ENCODE assay signal across 16 cellular contexts in the genomic region with DNA sequence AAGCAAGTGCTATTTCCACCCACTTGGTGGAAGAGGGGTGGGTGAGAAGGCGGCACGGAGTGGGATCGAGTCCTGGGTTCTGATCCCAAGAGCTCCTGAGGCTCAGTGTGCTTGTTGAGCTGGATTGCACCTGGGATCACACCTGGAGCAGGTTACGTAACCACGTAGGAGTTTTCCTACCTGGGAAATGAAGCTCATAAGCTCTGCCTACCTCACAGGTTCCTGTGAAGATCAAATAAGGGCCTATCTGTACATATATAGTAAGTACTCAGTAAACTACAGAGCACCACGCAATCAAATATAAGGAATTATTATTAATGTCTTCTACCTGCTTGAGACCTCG. TPM values are rescaled to one million over a fixed set of nuclear protein-coding genes. Genes with fewer than 3 reads are reported as not detected.
DNase-seq lines count a peak whose midpoint lies in the region; ATAC-seq, FAIRE-seq and TF ChIP-seq lines count a peak whose summit lies in the region.
"Had no signal": no experiment of that assay in that cellular context is flagged by ENCODE, and none has a peak within 500 bp of the region (broad histone marks: within the 10 kb centered on the region; RNA-seq: fewer than 3 reads in every experiment).

No MANE protein-coding gene starts in this region.

- TF ChIP-seq CTCF in C4-2B (conservative IDR thresholded peaks at IDR 0.05) (no peak), Caco-2 (IDR thresholded peaks at IDR 0.05; ENCODE audit: insufficient read depth in 1 of 2, low read depth in 1 of 2, low read length in 1 of 2, severe bottlenecking in 1 of 2, unreplicated experiment in 1 of 2) (no peak), K562 (IDR thresholded peaks at IDR 0.05 in 2 of 3, conservative IDR thresholded peaks at IDR 0.05 in 1 of 3; ENCODE audit: insufficient read depth in 2 of 3, low read depth in 1 of 3, low read length in 3 of 3) (no peak), nephron (IDR thresholded peaks at IDR 0.05; ENCODE audit: unreplicated experiment in 3 of 3) (no peak)

- peak overlapping the region in 1 of 2 experiments; percentile 67; a peak in 1 of 4 replicates for H3K9ac ChIP-seq in K562 (ENCODE audit: insufficient read depth in 1 of 2, low read depth in 2 of 2, low read length in 2 of 2)

- no peaks in the 10 kb centered on the region for H3K9me1 ChIP-seq in K562 (ENCODE audit: control insufficient read depth, insufficient read depth, low read length)

- POLR2A ChIA-PET in Caco-2 (lab: Charles Lee): no interaction called here
- POLR2A ChIA-PET in K562 (lab: Yijun Ruan, JAX): interaction anchor here (1.5 kb wide), 1 partner anchor 10 kb away, joined by 5 read pairs; no protein-coding TSS in a partner anchor

- no peak for FAIRE-seq in K562 (lab: Jason Lieb, UNC)
- FAIRE-seq: bronchial epithelial cell, keratinocyte had no signal

- intact Hi-C loops in Caco-2 (cut with micrococcal nuclease; ENCODE audit: unreplicated experiment) (no loop called here), K562 (cut with micrococcal nuclease) (no loop called here)

- H3K4me3 ChIP-seq in Caco-2 (ENCODE audit: low read depth, low read length): no peak overlapping the region
- H3K4me3 ChIP-seq in K562: no peak overlapping the region

- DNase-seq in Caco-2 (peak; percentile 19 to 39), K562 (ENCODE audit: extremely low read depth in 1 of 4, low spot score in 3 of 4) (no peak), DMS79 (lab: John Stamatoyannopoulos, UW) (no peak), DMS79 treated with DMSO at 0.1 percent for 48 hours (lab: John Stamatoyannopoulos, UW) (no peak), SW480 (ENCODE audit: low spot score) (no peak)
- DNase-seq: activated CD4-positive, CD25-positive, alpha-beta regulatory T cell; GOT3; NCI-H345; stimulated activated CD4-positive, alpha-beta T cell treated with anti-CD3 and anti-CD28 coated beads, Interleukin-2, amount 100 ng/mL, for 24 hours; stimulated activated CD8-positive, alpha-beta memory T cell treated with anti-CD3 and anti-CD28 coated beads, Interleukin-4, amount 100 ng/mL, for 48 hours had no signal

- H3K4me1 ChIP-seq in Caco-2: peaks cover 5% of the 10 kb centered on the region
- peaks cover 0 to 9% of the 10 kb centered on the region in 2 experiments; a peak in 3 of 5 replicates for H3K4me1 ChIP-seq in K562 (replicated peaks in 1 of 2; ENCODE audit: control insufficient read depth in 2 of 2, insufficient read depth in 2 of 2, low read length in 2 of 2)

- H3K4me2 ChIP-seq in K562 (ENCODE audit: insufficient read depth, low read length): no peak overlapping the region

- WGBS in K562 (ENCODE audit: insufficient coverage, low coverage, missing lambda C conversion rate): 94% methylated on average over 7 of the region's 7 CpGs

- H3K36me3 ChIP-seq in Caco-2 (ENCODE audit: control insufficient read depth, insufficient read depth, low read length): no peaks in the 10 kb centered on the region
- peaks cover 52% of the 10 kb centered on the region for H3K36me3 ChIP-seq in K562 (ENCODE audit: control insufficient read depth, insufficient read depth, low read length)

- H3K27me3 ChIP-seq in Caco-2 (replicated peaks; ENCODE audit: control insufficient read depth, insufficient read depth, low read length) (no peaks in the 10 kb centered on the region), K562 (ENCODE audit: control insufficient read depth in 2 of 2, insufficient read depth in 2 of 2, low read length in 2 of 2) (no peaks in the 10 kb centered on the region)

- ATAC-seq in K562 (no peak), GM19455 (IDR thresholded peaks at IDR 0.05; ENCODE audit: unreplicated experiment) (no peak)

- TF ChIP-seq RAD21 in K562 (CRISPR knock-in tag; conservative IDR thresholded peaks at IDR 0.05 in 1 of 2, IDR thresholded peaks at IDR 0.05 in 1 of 2): no peak

- no peaks in the 10 kb centered on the region; the same call in none of the 2 replicates for H4K20me1 ChIP-seq in K562 (replicated peaks; ENCODE audit: control insufficient read depth, insufficient read depth, low read length)

- H3K27ac Mint-ChIP-seq in Caco-2 (ENCODE audit: unreplicated experiment): no peak overlapping the region
- H3K27ac Mint-ChIP-seq in nephron: peak overlapping the region in 2 of 3 experiments; percentile 52 to 75

- no peak for TF ChIP-seq EP300 in K562 (IDR thresholded peaks at IDR 0.05; ENCODE audit: low read length)

- no peak for TF ChIP-seq POLR2A in K562 (conservative IDR thresholded peaks at IDR 0.05)

- H3K9me3 Mint-ChIP-seq in Caco-2 (ENCODE audit: unreplicated experiment) (no peaks in the 10 kb centered on the region), nephron (no peaks in the 10 kb centered on the region)
- H3K9me3 Mint-ChIP-seq: activated T-helper 2 cell treated with anti-CD3 and anti-CD28 coated beads, Interferon-gamma antibody, Interleukin-2, Interleukin-4, amounts not matched to agents 10 μg/mL and 5 μg/mL and 100 μg/mL, durations not matched to agents 14 hours and 24 hours and 36 hours had no signal

- no peak overlapping the region for H3K4me3 Mint-ChIP-seq in Caco-2 (ENCODE audit: unreplicated experiment)
- no peak overlapping the region for H3K4me3 Mint-ChIP-seq in nephron

- peaks cover 21% of the 10 kb centered on the region for H3K36me3 Mint-ChIP-seq in Caco-2 (ENCODE audit: insufficient read depth, unreplicated experiment)
- peaks cover 20% of the 10 kb centered on the region for H3K36me3 Mint-ChIP-seq in nephron (ENCODE audit: low read depth)

- no peak overlapping the region for H2AFZ ChIP-seq in K562 (ENCODE audit: low read depth, low read length)

- H3K27me3 Mint-ChIP-seq in Caco-2 (ENCODE audit: insufficient read depth, unreplicated experiment) (no peaks in the 10 kb centered on the region), nephron (ENCODE audit: low read depth) (no peaks in the 10 kb centered on the region)

- H3K9me3 ChIP-seq in Caco-2 (no peaks in the 10 kb centered on the region), K562 (replicated peaks; ENCODE audit: control insufficient read depth, insufficient read depth, low read depth, low read length) (no peaks in the 10 kb centered on the region)

- BruUV-seq in Caco-2 (replicated peaks; lab: Mats Ljungman, UMichigan): no TSS peak
- BruUV-seq in K562 (replicated peaks; lab: Mats Ljungman, UMichigan): no TSS peak

- CTCF ChIA-PET in Caco-2 (lab: Charles Lee) (no interaction called here), K562 (lab: Yijun Ruan, JAX; ENCODE audit: low intra/inter-chr PET ratio) (no interaction called here)

- in situ Hi-C loops in K562 (cut with MboI): no loop called here

- H3K4me1 Mint-ChIP-seq in Caco-2 (ENCODE audit: low read depth, unreplicated experiment): no peaks in the 10 kb centered on the region
- H3K4me1 Mint-ChIP-seq in nephron: peaks cover 39% of the 10 kb centered on the region

- H3K79me2 ChIP-seq in K562 (ENCODE audit: control insufficient read depth, insufficient read depth, low read length): peaks cover 2% of the 10 kb centered on the region; the same call in 1 of the 3 replicates

- peak overlapping the region; percentile 20 for H3K27ac ChIP-seq in C4-2B
- no peak overlapping the region for H3K27ac ChIP-seq in K562 (ENCODE audit: extremely low read depth, low read depth, low read length)

TF ChIP-seq in K562, 482 proteins besides CTCF, POLR2A, EP300 and RAD21:
- TF ChIP-seq CEBPB (tag; IDR thresholded peaks at IDR 0.05) (0 out of 2 replicates have a peak, but pooled peaks have one; percentile 26), TCF3 (CRISPR knock-in tag; IDR thresholded peaks at IDR 0.05) (no peak)

RNA-seq across cellular contexts. Expression of gene NPC1, which starts 11.0 kb away (rescaled TPM):
- total RNA-seq in Caco-2 (2022) (29.5 and 32.8 TPM in 2 replicates), K562 (2014; rRNA removed) (27.6 and 37.1 TPM in 2 replicates), K562 (2014; rRNA removed; fragmentation: Illumina TruSeq; extraction: Trizol) (29.3 and 29.5 TPM in 2 replicates), K562 (2015; rRNA removed; fragmentation: Illumina TruSeq; extraction: Trizol) (23.9 TPM in 2 replicates), K562 (2021) (42.5 and 45.9 TPM in 2 replicates)
- total RNA-seq in K562 (2011; cell fraction: chromatin; rRNA removed; ENCODE audit: low replicate concordance): 287 and 292 TPM in 2 replicates
- 238 and 263 TPM in 2 replicates for total RNA-seq in K562 (2011; cell fraction: nucleolus; rRNA removed)
- total RNA-seq in K562 (2011; cell fraction: nucleoplasm; rRNA removed): 259 and 261 TPM in 2 replicates
- polyA plus RNA-seq in K562 (2011; rRNA removed) (41.1 and 46.5 TPM in 2 replicates), K562 (2014; fragmentation: Illumina TruSeq; extraction: Trizol) (31.6 and 32.0 TPM in 2 replicates), K562 (2014; fragmentation: Nextera tagmentation; extraction: Ambion mirVana) (10 to 100 TPM; 17.1 to 19.1 TPM), K562 (2014; rRNA removed) (23.4 and 26.6 TPM in 2 replicates)
- polyA plus RNA-seq in K562 (2011; cell fraction: cytosol; rRNA removed): 51.7 and 58.3 TPM in 2 replicates
- 128 and 144 TPM in 2 replicates for polyA plus RNA-seq in K562 (2011; cell fraction: nucleus; rRNA removed)
- 25.2 and 35.2 TPM in 2 replicates for polyA plus RNA-seq in K562 (2012)
- 90.7 and 106 TPM in 2 replicates for polyA minus RNA-seq in K562 (2011; rRNA and poly(A)+ RNA removed)
- polyA minus RNA-seq in K562 (2011; cell fraction: cytosol; rRNA and poly(A)+ RNA removed): 49.1 and 49.2 TPM in 2 replicates
- 67.6 and 93.7 TPM in 2 replicates for polyA minus RNA-seq in K562 (2011; cell fraction: nucleus; rRNA and poly(A)+ RNA removed)

Comparison
In these comparisons a context has a peak if more than half of its experiments do, and no peak if none do; other contexts are left out.
1. DNase-seq: peak in Caco-2 (2 of 2); none in K562 (0 of 4), DMS79 (single experiment), DMS79 treated with DMSO at 0.1 percent for 48 hours (single experiment) and SW480 (single experiment).